Comparison of ENCODE assay signal across 10 cellular contexts in genomic region chr3:177830411-177830849, GRCh38.
A peak's percentile ranks its signal among the peaks of the same experiment; 100 is the strongest.
DNase-seq lines count a peak whose midpoint lies in the region; ATAC-seq, FAIRE-seq and TF ChIP-seq lines count a peak whose summit lies in the region.
"Had no signal": no experiment of that assay in that cellular context is flagged by ENCODE, and none has a peak within 500 bp of the region (broad histone marks: within the 10 kb centered on the region; RNA-seq: fewer than 3 reads in every experiment).

No MANE protein-coding gene starts in this region.

- no peaks in the 10 kb centered on the region for H3K79me2 ChIP-seq in GM23248 (ENCODE audit: insufficient read depth)

- no peaks in the 10 kb centered on the region for H3K4me1 Mint-ChIP-seq in activated CD8-positive, alpha-beta memory T cell treated with anti-CD3 and anti-CD28 coated beads, Interleukin-2, amount 10 ng/mL, durations not matched to agents 7 days and 5 days

- DNase-seq in GM23248 (peak; percentile 93), NCI-H524 treated with DMSO at 0.1 percent for 48 hours (lab: John Stamatoyannopoulos, UW) (peak; percentile 96), fibroblast of mammary gland (ENCODE audit: low read depth) (peak; percentile 98), gastrocnemius medialis (peak; percentile 63 to 70), small intestine (no peak), KG1 (lab: John Stamatoyannopoulos, UW) (no peak)
- no peak for DNase-seq in activated CD8-positive, alpha-beta memory T cell treated with anti-CD3 and anti-CD28 coated beads, Interleukin-2, amount 10 ng/mL, durations not matched to agents 7 days and 5 days
- DNase-seq: T-helper 2 cell had no signal

- no peaks in the 10 kb centered on the region for H3K36me3 ChIP-seq in GM23248 (ENCODE audit: low read depth)
- H3K36me3 ChIP-seq in gastrocnemius medialis: no peaks in the 10 kb centered on the region
- no peaks in the 10 kb centered on the region for H3K36me3 ChIP-seq in small intestine (ENCODE audit: control insufficient read depth in 2 of 2, insufficient read depth in 2 of 2, low read length in 2 of 2)

- H3K4me1 ChIP-seq in GM23248 (ENCODE audit: insufficient read depth): peaks cover 43% of the 10 kb centered on the region
- peaks cover 8 to 11% of the 10 kb centered on the region in 2 donors for H3K4me1 ChIP-seq in gastrocnemius medialis
- H3K4me1 ChIP-seq in small intestine (ENCODE audit: control insufficient read depth in 2 of 2, insufficient read depth in 1 of 2, low read depth in 1 of 2, low read length in 1 of 2): no peaks in the 10 kb centered on the region

- CTCF ChIA-PET in activated CD8-positive, alpha-beta memory T cell treated with anti-CD3 and anti-CD28 coated beads, Interleukin-2, amount 10 ng/mL, durations not matched to agents 7 days and 5 days (lab: Charles Lee): no interaction called here

- H3K27ac ChIP-seq in GM23248: peak overlapping the region; percentile 15; the same call in 1 of the 2 replicates
- peak overlapping the region; percentile 42 to 73 (median 56) for H3K27ac ChIP-seq in gastrocnemius medialis
- peak overlapping the region in 1 of 2 donors; percentile 43 for H3K27ac ChIP-seq in small intestine (ENCODE audit: low read depth in 1 of 2, low read length in 1 of 2)

- no peaks in the 10 kb centered on the region for H3K36me3 Mint-ChIP-seq in activated CD8-positive, alpha-beta memory T cell treated with anti-CD3 and anti-CD28 coated beads, Interleukin-2, amount 10 ng/mL, durations not matched to agents 7 days and 5 days
- H3K36me3 Mint-ChIP-seq: activated naive CD4-positive, alpha-beta T cell treated with anti-CD3 and anti-CD28 coated beads, Interleukin-2, amount 50 U/mL, for 72 hours had no signal

- no peaks in the 10 kb centered on the region for H3K9me3 Mint-ChIP-seq in activated CD8-positive, alpha-beta memory T cell treated with anti-CD3 and anti-CD28 coated beads, Interleukin-2, amount 10 ng/mL, durations not matched to agents 7 days and 5 days (ENCODE audit: low read depth)

- 0 to 3% methylated on average over 3 of the region's 3 CpGs for WGBS in GM23248 (ENCODE audit: low coverage in 1 of 2, low lambda C conversion rate in 2 of 2, missing lambda C conversion rate in 2 of 2), 2 experiments
- WGBS in small intestine, 3 donors: 43 to 52% (median 49%) methylated on average over 3 of the region's 3 CpGs

- H3F3A ChIP-seq in GM23248 (ENCODE audit: insufficient read depth): peaks cover 34% of the 10 kb centered on the region

- no peak overlapping the region for H3K9ac ChIP-seq in GM23248

- H4K20me1 ChIP-seq in GM23248 (ENCODE audit: insufficient read depth): no peaks in the 10 kb centered on the region

- FAIRE-seq in small intestine (lab: Jason Lieb, UNC): no peak

- no peaks in the 10 kb centered on the region for H3K9me3 ChIP-seq in GM23248 (ENCODE audit: low read depth)
- H3K9me3 ChIP-seq in gastrocnemius medialis: no peaks in the 10 kb centered on the region
- H3K9me3 ChIP-seq in small intestine (ENCODE audit: control insufficient read depth, low read depth): no peaks in the 10 kb centered on the region

- no peak overlapping the region for H2AFZ ChIP-seq in GM23248

- H3K27me3 ChIP-seq in GM23248 (replicated peaks; ENCODE audit: insufficient read depth) (0 out of 2 replicates have a peak, but pooled peaks cover 4% of the 10 kb centered on the region), gastrocnemius medialis (no peaks in the 10 kb centered on the region), small intestine (ENCODE audit: control insufficient read depth in 2 of 2, insufficient read depth in 2 of 2, low read length in 2 of 2) (no peaks in the 10 kb centered on the region)

- H3K9me2 ChIP-seq in GM23248 (ENCODE audit: insufficient read depth): no peaks in the 10 kb centered on the region

- in situ Hi-C loops in GM23248 (cut with MboI) (no loop called here), gastrocnemius medialis (cut with MboI; ENCODE audit: low sequenced_read_pairs in 4 of 4) (no loop called here)

- H3K4me3 ChIP-seq in GM23248 (no peak overlapping the region), fibroblast of mammary gland (ENCODE audit: control insufficient read depth, low read depth, low read length) (no peak overlapping the region), gastrocnemius medialis (no peak overlapping the region), small intestine (ENCODE audit: low read depth in 1 of 2, low read length in 2 of 2) (no peak overlapping the region)

- peak overlapping the region; percentile 38 for H3K4me2 ChIP-seq in GM23248 (ENCODE audit: unreplicated experiment)

- TF ChIP-seq CTCF in fibroblast of mammary gland (conservative IDR thresholded peaks at IDR 0.05; ENCODE audit: control insufficient read depth, insufficient read depth, low read depth, low read length) (no peak), gastrocnemius medialis (IDR thresholded peaks at IDR 0.05 in 4 of 5, conservative IDR thresholded peaks at IDR 0.05 in 1 of 5) (no peak)

- H3K27ac Mint-ChIP-seq in activated CD8-positive, alpha-beta memory T cell treated with anti-CD3 and anti-CD28 coated beads, Interleukin-2, amount 10 ng/mL, durations not matched to agents 7 days and 5 days: no peak overlapping the region

- no peak overlapping the region for H3K4me3 Mint-ChIP-seq in activated CD8-positive, alpha-beta memory T cell treated with anti-CD3 and anti-CD28 coated beads, Interleukin-2, amount 10 ng/mL, durations not matched to agents 7 days and 5 days

- H3K27me3 Mint-ChIP-seq in activated CD8-positive, alpha-beta memory T cell treated with anti-CD3 and anti-CD28 coated beads, Interleukin-2, amount 10 ng/mL, durations not matched to agents 7 days and 5 days: no peaks in the 10 kb centered on the region

- intact Hi-C loops in gastrocnemius medialis (cut with DNase I; ENCODE audit: low total_unique reads): loop anchor here (2.0 to 10.0 kb wide), 4 partner anchors 48 to 878 kb away; no protein-coding TSS in a partner anchor

- peak; percentile 97 for ATAC-seq in gastrocnemius medialis
- no peak for ATAC-seq in GM21390 (IDR thresholded peaks at IDR 0.05; ENCODE audit: unreplicated experiment)
- ATAC-seq in activated CD8-positive, alpha-beta memory T cell treated with anti-CD3 and anti-CD28 coated beads, Interleukin-2, amount 10 ng/mL, durations not matched to agents 7 days and 5 days: no peak

- TF ChIP-seq POLR2A in gastrocnemius medialis (IDR thresholded peaks at IDR 0.05): no peak

Comparison
In these comparisons a context has a peak if more than half of its experiments do, and no peak if none do; other contexts are left out.
1. DNase-seq: peak in GM23248 (single experiment), NCI-H524 treated with DMSO at 0.1 percent for 48 hours (single experiment), fibroblast of mammary gland (single experiment) and gastrocnemius medialis (2 of 2); none in small intestine (single experiment), KG1 (single experiment) and activated CD8-positive, alpha-beta memory T cell treated with anti-CD3 and anti-CD28 coated beads, Interleukin-2, amount 10 ng/mL, durations not matched to agents 7 days and 5 days (single experiment).
2. ATAC-seq: peak in gastrocnemius medialis (2 of 2); none in GM21390 (single experiment) and activated CD8-positive, alpha-beta memory T cell treated with anti-CD3 and anti-CD28 coated beads, Interleukin-2, amount 10 ng/mL, durations not matched to agents 7 days and 5 days (single experiment).